ENCODE assay signal across 9 cellular contexts in the genomic region with DNA sequence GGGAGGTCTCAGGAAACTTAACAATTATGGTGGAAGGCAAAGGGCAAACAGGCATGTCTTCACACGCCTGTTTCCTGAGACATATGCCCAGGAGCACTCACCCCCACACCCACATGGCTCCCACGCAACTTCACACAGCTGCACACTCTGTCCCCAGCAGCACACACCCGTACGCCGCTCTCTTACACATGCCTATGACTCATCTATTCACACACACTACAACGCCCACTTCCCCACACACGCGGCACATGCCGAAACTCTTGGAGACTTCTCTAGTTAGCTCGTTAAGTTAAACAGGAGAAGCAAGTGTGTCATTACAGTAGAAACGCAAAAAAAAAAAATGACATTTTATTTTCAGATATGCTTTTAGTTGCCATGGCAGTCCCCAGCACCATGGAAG. TPM values are rescaled to one million over a fixed set of nuclear protein-coding genes. Genes with fewer than 3 reads are reported as not detected.
DNase-seq lines count a peak whose midpoint lies in the region; ATAC-seq and TF ChIP-seq lines count a peak whose summit lies in the region.
"Had no signal": no experiment of that assay in that cellular context is flagged by ENCODE, and none has a peak within 500 bp of the region (broad histone marks: within the 10 kb centered on the region; RNA-seq: fewer than 3 reads in every experiment).

No MANE protein-coding gene starts in this region.

- no peak overlapping the region for H3K4me3 Mint-ChIP-seq in activated T-helper 1 cell treated with anti-CD3 and anti-CD28 coated beads, Interleukin-12 subunit alpha, Interleukin-12 subunit beta, Interleukin-2, Interleukin-4 antibody, amounts not matched to agents 30 ng/mL and 10 ng/mL and 1 ng/mL, durations not matched to agents 14 hours and 24 hours and 36 hours
- H3K4me3 Mint-ChIP-seq in naive thymus-derived CD4-positive, alpha-beta T cell = no peak overlapping the region

- no peaks in the 10 kb centered on the region for H3K36me3 Mint-ChIP-seq in activated T-helper 1 cell treated with anti-CD3 and anti-CD28 coated beads, Interleukin-12 subunit alpha, Interleukin-12 subunit beta, Interleukin-2, Interleukin-4 antibody, amounts not matched to agents 30 ng/mL and 10 ng/mL and 1 ng/mL, durations not matched to agents 14 hours and 24 hours and 36 hours (ENCODE audit: low read depth)
- H3K36me3 Mint-ChIP-seq in naive thymus-derived CD4-positive, alpha-beta T cell = peaks cover 0 to 6% (median 0%) of the 10 kb centered on the region in 5 donors

- ATAC-seq in HG02884 (IDR thresholded peaks at IDR 0.05; ENCODE audit: unreplicated experiment) = peak; percentile 61
- ATAC-seq in naive thymus-derived CD4-positive, alpha-beta T cell = peak; percentile 81
- ATAC-seq in left lobe of liver = no peak

- intact Hi-C loops in activated T-helper 1 cell treated with anti-CD3 and anti-CD28 coated beads, Interleukin-12 subunit alpha, Interleukin-12 subunit beta, Interleukin-2, Interleukin-4 antibody, amounts not matched to agents 30 ng/mL and 10 ng/mL and 1 ng/mL, durations not matched to agents 14 hours and 24 hours and 36 hours (cut with micrococcal nuclease) = no loop called here
- intact Hi-C loops in naive thymus-derived CD4-positive, alpha-beta T cell (cut with micrococcal nuclease) = no loop called here

- no peak overlapping the region for H3K27ac Mint-ChIP-seq in activated T-helper 1 cell treated with anti-CD3 and anti-CD28 coated beads, Interleukin-12 subunit alpha, Interleukin-12 subunit beta, Interleukin-2, Interleukin-4 antibody, amounts not matched to agents 30 ng/mL and 10 ng/mL and 1 ng/mL, durations not matched to agents 14 hours and 24 hours and 36 hours
- H3K27ac Mint-ChIP-seq in naive thymus-derived CD4-positive, alpha-beta T cell = no peak overlapping the region

- no peaks in the 10 kb centered on the region for H3K27me3 Mint-ChIP-seq in activated T-helper 1 cell treated with anti-CD3 and anti-CD28 coated beads, Interleukin-12 subunit alpha, Interleukin-12 subunit beta, Interleukin-2, Interleukin-4 antibody, amounts not matched to agents 30 ng/mL and 10 ng/mL and 1 ng/mL, durations not matched to agents 14 hours and 24 hours and 36 hours (ENCODE audit: insufficient read depth)
- peaks cover 0 to 35% (median 11%) of the 10 kb centered on the region in 5 donors for H3K27me3 Mint-ChIP-seq in naive thymus-derived CD4-positive, alpha-beta T cell

- no peaks in the 10 kb centered on the region for H3K36me3 ChIP-seq in naive thymus-derived CD4-positive, alpha-beta T cell (ENCODE audit: control insufficient read depth in 2 of 3, insufficient read depth in 3 of 3, low read length in 3 of 3)
- H3K36me3 ChIP-seq: SJSA1 had no signal

- H3K4me3 ChIP-seq in GM12865 (ENCODE audit: low read depth, low read length) = no peak overlapping the region
- no peak overlapping the region for H3K4me3 ChIP-seq in naive thymus-derived CD4-positive, alpha-beta T cell (ENCODE audit: low read length)
- H3K4me3 ChIP-seq: SJSA1, skin epidermis had no signal

- no peaks in the 10 kb centered on the region for H3K4me1 ChIP-seq in naive thymus-derived CD4-positive, alpha-beta T cell (ENCODE audit: control insufficient read depth in 2 of 2, insufficient read depth in 2 of 2, low read length in 2 of 2)
- H3K4me1 ChIP-seq: SJSA1 had no signal

- H3K27ac ChIP-seq in naive thymus-derived CD4-positive, alpha-beta T cell (ENCODE audit: low read depth, low read length) = no peak overlapping the region
- H3K27ac ChIP-seq: SJSA1, skin epidermis had no signal

- CTCF ChIA-PET in naive thymus-derived CD4-positive, alpha-beta T cell (lab: Charles Lee) = no interaction called here

- no peaks in the 10 kb centered on the region for H3K4me1 Mint-ChIP-seq in activated T-helper 1 cell treated with anti-CD3 and anti-CD28 coated beads, Interleukin-12 subunit alpha, Interleukin-12 subunit beta, Interleukin-2, Interleukin-4 antibody, amounts not matched to agents 30 ng/mL and 10 ng/mL and 1 ng/mL, durations not matched to agents 14 hours and 24 hours and 36 hours (ENCODE audit: low read depth)
- H3K4me1 Mint-ChIP-seq in naive thymus-derived CD4-positive, alpha-beta T cell = peaks cover 0 to 5% (median 0%) of the 10 kb centered on the region in 7 donors

- no peak for TF ChIP-seq CTCF in GM12865 (IDR thresholded peaks at IDR 0.05; ENCODE audit: insufficient read depth, low read depth, low read length, missing control alignments)

- peaks cover 35% of the 10 kb centered on the region for H3K9me3 Mint-ChIP-seq in activated T-helper 1 cell treated with anti-CD3 and anti-CD28 coated beads, Interleukin-12 subunit alpha, Interleukin-12 subunit beta, Interleukin-2, Interleukin-4 antibody, amounts not matched to agents 30 ng/mL and 10 ng/mL and 1 ng/mL, durations not matched to agents 14 hours and 24 hours and 36 hours
- H3K9me3 Mint-ChIP-seq in naive thymus-derived CD4-positive, alpha-beta T cell = peaks cover 0 to 24% (median 9%) of the 10 kb centered on the region in 11 donors

- H3K27me3 ChIP-seq in naive thymus-derived CD4-positive, alpha-beta T cell (ENCODE audit: control insufficient read depth in 2 of 2, insufficient read depth in 2 of 2, low read length in 2 of 2) = no peaks in the 10 kb centered on the region
- H3K27me3 ChIP-seq: SJSA1 had no signal

- POLR2A ChIA-PET in naive thymus-derived CD4-positive, alpha-beta T cell (lab: Charles Lee) = no interaction called here

- peak; percentile 60 for DNase-seq in GM12865 (ENCODE audit: low read depth)
- peak; percentile 1 for DNase-seq in activated T-helper 1 cell treated with anti-CD3 and anti-CD28 coated beads, Interleukin-12 subunit alpha, Interleukin-12 subunit beta, Interleukin-2, Interleukin-4 antibody, amounts not matched to agents 30 ng/mL and 10 ng/mL and 1 ng/mL, durations not matched to agents 14 hours and 24 hours and 36 hours (ENCODE audit: low spot score)
- peak in 1 of 9 donors; percentile 22 for DNase-seq in naive thymus-derived CD4-positive, alpha-beta T cell
- no peak for DNase-seq in left lobe of liver (ENCODE audit: low spot score)
- DNase-seq in islet precursor cell = no peak
- DNase-seq in NCI-H1436 (lab: John Stamatoyannopoulos, UW) = no peak

- no peaks in the 10 kb centered on the region for H3K9me3 ChIP-seq in naive thymus-derived CD4-positive, alpha-beta T cell (ENCODE audit: control insufficient read depth in 2 of 3, low read length in 3 of 3)
- H3K9me3 ChIP-seq: SJSA1 had no signal

RNA-seq across cellular contexts. Expression of gene CALN1, which starts 6.7 kb away (rescaled TPM):
- total RNA-seq in activated T-helper 1 cell treated with anti-CD3 and anti-CD28 coated beads, Interleukin-12 subunit alpha, Interleukin-12 subunit beta, Interleukin-2, Interleukin-4 antibody, amounts not matched to agents 30 ng/mL and 10 ng/mL and 1 ng/mL, durations not matched to agents 14 hours and 24 hours and 36 hours = not detected in 2 replicates
- under 1 TPM in 2 of 5 experiments, not detected in 3; 0.03 to 0.17 TPM for total RNA-seq in naive thymus-derived CD4-positive, alpha-beta T cell
- polyA plus RNA-seq in naive thymus-derived CD4-positive, alpha-beta T cell = not detected
- 0.45 TPM for total RNA-seq in left lobe of liver
- total RNA-seq: SJSA1 had no signal

Comparison
In these comparisons a context has a peak if more than half of its experiments do, and no peak if none do; other contexts are left out.
1. DNase-seq: peak in GM12865 (single experiment) and activated T-helper 1 cell treated with anti-CD3 and anti-CD28 coated beads, Interleukin-12 subunit alpha, Interleukin-12 subunit beta, Interleukin-2, Interleukin-4 antibody, amounts not matched to agents 30 ng/mL and 10 ng/mL and 1 ng/mL, durations not matched to agents 14 hours and 24 hours and 36 hours (single experiment); none in left lobe of liver (single experiment), islet precursor cell (single experiment) and NCI-H1436 (single experiment).